7 cellular contexts compared by ENCODE assay signal in genomic region chr6:609905-610304, GRCh38.
"Had no signal": no experiment of that assay in that cellular context is flagged by ENCODE, and none has a peak within 500 bp of the region (broad histone marks: within the 10 kb centered on the region; RNA-seq: fewer than 3 reads in every experiment).

No MANE protein-coding gene starts in this region.

- DNase-seq: H9, HCEC 1CT, KBM-7 had no signal

- FAIRE-seq: H1, H54, HepG2 had no signal

- ATAC-seq: GM23338, HepG2 had no signal

- H3K4me3 ChIP-seq: GM23338 had no signal
